1 cellular context compared by ENCODE assay signal in genomic region chr5:107696071-107696470, GRCh38.
TF ChIP-seq lines count a peak whose summit lies in the region.

No MANE protein-coding gene starts in this region.

TF ChIP-seq in H1, 55 proteins besides CTCF, POLR2A, EP300 and RAD21:
- no peak for TF ChIP-seq ASH2L (IDR thresholded peaks at IDR 0.05; ENCODE audit: low read length)
- TF ChIP-seq KDM4A (IDR thresholded peaks at IDR 0.05; ENCODE audit: low read depth, low read length, severe bottlenecking) = no peak
- no peak for TF ChIP-seq ZNF274 (IDR thresholded peaks at IDR 0.05; ENCODE audit: borderline replicate concordance, extremely low read depth, low read length)
- TF ChIP-seq, protein P1, sequence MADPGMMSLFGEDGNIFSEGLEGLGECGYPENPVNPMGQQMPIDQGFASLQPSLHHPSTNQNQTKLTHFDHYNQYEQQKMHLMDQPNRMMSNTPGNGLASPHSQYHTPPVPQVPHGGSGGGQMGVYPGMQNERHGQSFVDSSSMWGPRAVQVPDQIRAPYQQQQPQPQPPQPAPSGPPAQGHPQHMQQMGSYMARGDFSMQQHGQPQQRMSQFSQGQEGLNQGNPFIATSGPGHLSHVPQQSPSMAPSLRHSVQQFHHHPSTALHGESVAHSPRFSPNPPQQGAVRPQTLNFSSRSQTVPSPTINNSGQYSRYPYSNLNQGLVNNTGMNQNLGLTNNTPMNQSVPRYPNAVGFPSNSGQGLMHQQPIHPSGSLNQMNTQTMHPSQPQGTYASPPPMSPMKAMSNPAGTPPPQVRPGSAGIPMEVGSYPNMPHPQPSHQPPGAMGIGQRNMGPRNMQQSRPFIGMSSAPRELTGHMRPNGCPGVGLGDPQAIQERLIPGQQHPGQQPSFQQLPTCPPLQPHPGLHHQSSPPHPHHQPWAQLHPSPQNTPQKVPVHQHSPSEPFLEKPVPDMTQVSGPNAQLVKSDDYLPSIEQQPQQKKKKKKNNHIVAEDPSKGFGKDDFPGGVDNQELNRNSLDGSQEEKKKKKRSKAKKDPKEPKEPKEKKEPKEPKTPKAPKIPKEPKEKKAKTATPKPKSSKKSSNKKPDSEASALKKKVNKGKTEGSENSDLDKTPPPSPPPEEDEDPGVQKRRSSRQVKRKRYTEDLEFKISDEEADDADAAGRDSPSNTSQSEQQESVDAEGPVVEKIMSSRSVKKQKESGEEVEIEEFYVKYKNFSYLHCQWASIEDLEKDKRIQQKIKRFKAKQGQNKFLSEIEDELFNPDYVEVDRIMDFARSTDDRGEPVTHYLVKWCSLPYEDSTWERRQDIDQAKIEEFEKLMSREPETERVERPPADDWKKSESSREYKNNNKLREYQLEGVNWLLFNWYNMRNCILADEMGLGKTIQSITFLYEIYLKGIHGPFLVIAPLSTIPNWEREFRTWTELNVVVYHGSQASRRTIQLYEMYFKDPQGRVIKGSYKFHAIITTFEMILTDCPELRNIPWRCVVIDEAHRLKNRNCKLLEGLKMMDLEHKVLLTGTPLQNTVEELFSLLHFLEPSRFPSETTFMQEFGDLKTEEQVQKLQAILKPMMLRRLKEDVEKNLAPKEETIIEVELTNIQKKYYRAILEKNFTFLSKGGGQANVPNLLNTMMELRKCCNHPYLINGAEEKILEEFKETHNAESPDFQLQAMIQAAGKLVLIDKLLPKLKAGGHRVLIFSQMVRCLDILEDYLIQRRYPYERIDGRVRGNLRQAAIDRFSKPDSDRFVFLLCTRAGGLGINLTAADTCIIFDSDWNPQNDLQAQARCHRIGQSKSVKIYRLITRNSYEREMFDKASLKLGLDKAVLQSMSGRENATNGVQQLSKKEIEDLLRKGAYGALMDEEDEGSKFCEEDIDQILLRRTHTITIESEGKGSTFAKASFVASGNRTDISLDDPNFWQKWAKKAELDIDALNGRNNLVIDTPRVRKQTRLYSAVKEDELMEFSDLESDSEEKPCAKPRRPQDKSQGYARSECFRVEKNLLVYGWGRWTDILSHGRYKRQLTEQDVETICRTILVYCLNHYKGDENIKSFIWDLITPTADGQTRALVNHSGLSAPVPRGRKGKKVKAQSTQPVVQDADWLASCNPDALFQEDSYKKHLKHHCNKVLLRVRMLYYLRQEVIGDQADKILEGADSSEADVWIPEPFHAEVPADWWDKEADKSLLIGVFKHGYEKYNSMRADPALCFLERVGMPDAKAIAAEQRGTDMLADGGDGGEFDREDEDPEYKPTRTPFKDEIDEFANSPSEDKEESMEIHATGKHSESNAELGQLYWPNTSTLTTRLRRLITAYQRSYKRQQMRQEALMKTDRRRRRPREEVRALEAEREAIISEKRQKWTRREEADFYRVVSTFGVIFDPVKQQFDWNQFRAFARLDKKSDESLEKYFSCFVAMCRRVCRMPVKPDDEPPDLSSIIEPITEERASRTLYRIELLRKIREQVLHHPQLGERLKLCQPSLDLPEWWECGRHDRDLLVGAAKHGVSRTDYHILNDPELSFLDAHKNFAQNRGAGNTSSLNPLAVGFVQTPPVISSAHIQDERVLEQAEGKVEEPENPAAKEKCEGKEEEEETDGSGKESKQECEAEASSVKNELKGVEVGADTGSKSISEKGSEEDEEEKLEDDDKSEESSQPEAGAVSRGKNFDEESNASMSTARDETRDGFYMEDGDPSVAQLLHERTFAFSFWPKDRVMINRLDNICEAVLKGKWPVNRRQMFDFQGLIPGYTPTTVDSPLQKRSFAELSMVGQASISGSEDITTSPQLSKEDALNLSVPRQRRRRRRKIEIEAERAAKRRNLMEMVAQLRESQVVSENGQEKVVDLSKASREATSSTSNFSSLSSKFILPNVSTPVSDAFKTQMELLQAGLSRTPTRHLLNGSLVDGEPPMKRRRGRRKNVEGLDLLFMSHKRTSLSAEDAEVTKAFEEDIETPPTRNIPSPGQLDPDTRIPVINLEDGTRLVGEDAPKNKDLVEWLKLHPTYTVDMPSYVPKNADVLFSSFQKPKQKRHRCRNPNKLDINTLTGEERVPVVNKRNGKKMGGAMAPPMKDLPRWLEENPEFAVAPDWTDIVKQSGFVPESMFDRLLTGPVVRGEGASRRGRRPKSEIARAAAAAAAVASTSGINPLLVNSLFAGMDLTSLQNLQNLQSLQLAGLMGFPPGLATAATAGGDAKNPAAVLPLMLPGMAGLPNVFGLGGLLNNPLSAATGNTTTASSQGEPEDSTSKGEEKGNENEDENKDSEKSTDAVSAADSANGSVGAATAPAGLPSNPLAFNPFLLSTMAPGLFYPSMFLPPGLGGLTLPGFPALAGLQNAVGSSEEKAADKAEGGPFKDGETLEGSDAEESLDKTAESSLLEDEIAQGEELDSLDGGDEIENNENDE (IDR thresholded peaks at IDR 0.05; ENCODE audit: insufficient replicate concordance, low read length) = no peak
- no peak for TF ChIP-seq TEAD4 (IDR thresholded peaks at IDR 0.05; ENCODE audit: low read depth, low read length)
TF ChIP-seq in H1: peak in this region for 0.
